In the genomic region with DNA sequence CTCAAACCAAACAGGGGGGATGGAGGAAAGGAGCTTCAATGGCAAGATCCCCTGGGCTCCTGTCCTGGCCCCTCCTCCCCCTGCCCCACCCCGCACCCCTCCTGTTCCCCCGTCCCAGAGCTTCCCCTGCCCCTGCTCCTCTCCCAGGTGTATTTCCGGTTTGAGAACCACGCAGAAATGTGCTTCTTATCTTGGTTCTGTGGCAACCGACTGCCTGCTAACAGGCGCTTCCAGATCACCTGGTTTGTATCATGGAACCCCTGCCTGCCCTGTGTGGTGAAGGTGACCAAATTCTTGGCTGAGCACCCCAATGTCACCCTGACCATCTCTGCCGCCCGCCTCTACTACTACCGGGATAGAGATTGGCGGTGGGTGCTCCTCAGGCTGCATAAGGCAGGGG, we compare ENCODE assay signal across 20 cellular contexts. TPM values are rescaled to one million over a fixed set of nuclear protein-coding genes. Genes with fewer than 3 reads are reported as not detected.
DNase-seq lines count a peak whose midpoint lies in the region; ATAC-seq and TF ChIP-seq lines count a peak whose summit lies in the region.
"Had no signal": no experiment of that assay in that cellular context is flagged by ENCODE, and none has a peak within 500 bp of the region (broad histone marks: within the 10 kb centered on the region; RNA-seq: fewer than 3 reads in every experiment).

No MANE protein-coding gene starts in this region.

- no peak for TF ChIP-seq CTCF in OCI-LY7 (conservative IDR thresholded peaks at IDR 0.05; ENCODE audit: low read length)

- POLR2A ChIA-PET in OCI-LY7 (lab: Charles Lee) = interaction anchor here (0.7 kb wide), 1 partner anchor 182 kb away, joined by 3 read pairs; no protein-coding TSS in a partner anchor
- POLR2A ChIA-PET in naive thymus-derived CD8-positive, alpha-beta T cell (lab: Charles Lee) = interaction anchor here (0.8 kb wide), 1 partner anchor 124 kb away, joined by 3 read pairs; no protein-coding TSS in a partner anchor

- peak overlapping the region; percentile 43 for H3K27ac ChIP-seq in OCI-LY7 (ENCODE audit: low read depth, low read length, poor library complexity, severe bottlenecking)
- H3K27ac ChIP-seq: BLaER1 treated with 17β-estradiol and CSF1 and Interleukin-3, amounts not matched to agents 10 nM and 100 nM; RWPE1; testis had no signal

- no TSS peak for BruUV-seq in OCI-LY7 (replicated peaks; lab: Mats Ljungman, UMichigan)

- peaks cover 23% of the 10 kb centered on the region for H3K36me3 ChIP-seq in OCI-LY7 (ENCODE audit: insufficient read depth, low read length)

- H3K36me3 Mint-ChIP-seq in activated CD8-positive, alpha-beta memory T cell treated with anti-CD3 and anti-CD28 coated beads, Interleukin-2, amount 10 ng/mL, durations not matched to agents 7 days and 5 days = peaks cover 34% of the 10 kb centered on the region
- peaks cover 59% of the 10 kb centered on the region for H3K36me3 Mint-ChIP-seq in activated T-helper 2 cell treated with anti-CD3 and anti-CD28 coated beads, Interferon-gamma antibody, Interleukin-2, Interleukin-4, amounts not matched to agents 10 μg/mL and 5 μg/mL and 100 μg/mL, durations not matched to agents 14 hours and 24 hours and 36 hours (ENCODE audit: low read depth)
- H3K36me3 Mint-ChIP-seq in naive thymus-derived CD8-positive, alpha-beta T cell = peaks cover 0 to 23% (median 5%) of the 10 kb centered on the region in 3 donors

- H3K79me2 ChIP-seq in OCI-LY7 (ENCODE audit: insufficient read depth, low read depth, low read length) = peaks cover 18% of the 10 kb centered on the region; the same call in 1 of the 2 replicates

- no peak overlapping the region for H3K4me3 Mint-ChIP-seq in activated CD8-positive, alpha-beta memory T cell treated with anti-CD3 and anti-CD28 coated beads, Interleukin-2, amount 10 ng/mL, durations not matched to agents 7 days and 5 days
- H3K4me3 Mint-ChIP-seq in activated T-helper 2 cell treated with anti-CD3 and anti-CD28 coated beads, Interferon-gamma antibody, Interleukin-2, Interleukin-4, amounts not matched to agents 10 μg/mL and 5 μg/mL and 100 μg/mL, durations not matched to agents 14 hours and 24 hours and 36 hours (ENCODE audit: low read depth) = peak overlapping the region; percentile 47
- peak overlapping the region; percentile 15 to 78 (median 61) for H3K4me3 Mint-ChIP-seq in naive thymus-derived CD8-positive, alpha-beta T cell
- H3K4me3 Mint-ChIP-seq: nephron had no signal

- H3K4me1 ChIP-seq in OCI-LY7 (ENCODE audit: insufficient read depth, low read length, poor library complexity, severe bottlenecking) = peaks cover 48% of the 10 kb centered on the region

- peak overlapping the region; percentile 69 for H3K27ac Mint-ChIP-seq in activated CD8-positive, alpha-beta memory T cell treated with anti-CD3 and anti-CD28 coated beads, Interleukin-2, amount 10 ng/mL, durations not matched to agents 7 days and 5 days
- H3K27ac Mint-ChIP-seq in activated T-helper 2 cell treated with anti-CD3 and anti-CD28 coated beads, Interferon-gamma antibody, Interleukin-2, Interleukin-4, amounts not matched to agents 10 μg/mL and 5 μg/mL and 100 μg/mL, durations not matched to agents 14 hours and 24 hours and 36 hours = peak overlapping the region; percentile 56
- peak overlapping the region; percentile 48 to 94 (median 85) for H3K27ac Mint-ChIP-seq in naive thymus-derived CD8-positive, alpha-beta T cell
- H3K27ac Mint-ChIP-seq: nephron had no signal

- H3K4me2 ChIP-seq in OCI-LY7 (ENCODE audit: low read length) = peak overlapping the region; percentile 66
- H3K4me2 ChIP-seq: BLaER1 treated with 17β-estradiol and CSF1 and Interleukin-3, amounts not matched to agents 10 nM and 100 nM had no signal

- H2AFZ ChIP-seq in OCI-LY7 (ENCODE audit: low read length) = no peak overlapping the region

- no peaks in the 10 kb centered on the region for H3K9me2 ChIP-seq in OCI-LY7 (ENCODE audit: insufficient read depth, low read length)

- H3K9me3 ChIP-seq in OCI-LY7 (ENCODE audit: low read length) = no peaks in the 10 kb centered on the region
- H3K9me3 ChIP-seq: BLaER1 treated with 17β-estradiol and CSF1 and Interleukin-3, amounts not matched to agents 10 nM and 100 nM; testis had no signal

- CTCF ChIA-PET in activated CD8-positive, alpha-beta memory T cell treated with anti-CD3 and anti-CD28 coated beads, Interleukin-2, amount 10 ng/mL, durations not matched to agents 7 days and 5 days (lab: Charles Lee) = no interaction called here
- CTCF ChIA-PET in OCI-LY7 (lab: Charles Lee; ENCODE audit: unreplicated experiment) = no interaction called here

- H3K9me3 Mint-ChIP-seq in activated CD8-positive, alpha-beta memory T cell treated with anti-CD3 and anti-CD28 coated beads, Interleukin-2, amount 10 ng/mL, durations not matched to agents 7 days and 5 days (ENCODE audit: low read depth) = no peaks in the 10 kb centered on the region
- H3K9me3 Mint-ChIP-seq in activated T-helper 2 cell treated with anti-CD3 and anti-CD28 coated beads, Interferon-gamma antibody, Interleukin-2, Interleukin-4, amounts not matched to agents 10 μg/mL and 5 μg/mL and 100 μg/mL, durations not matched to agents 14 hours and 24 hours and 36 hours = no peaks in the 10 kb centered on the region
- H3K9me3 Mint-ChIP-seq in naive thymus-derived CD8-positive, alpha-beta T cell = no peaks in the 10 kb centered on the region
- H3K9me3 Mint-ChIP-seq: nephron had no signal

- H3K4me1 Mint-ChIP-seq in activated CD8-positive, alpha-beta memory T cell treated with anti-CD3 and anti-CD28 coated beads, Interleukin-2, amount 10 ng/mL, durations not matched to agents 7 days and 5 days = peaks cover 48% of the 10 kb centered on the region
- peaks cover 44% of the 10 kb centered on the region for H3K4me1 Mint-ChIP-seq in activated T-helper 2 cell treated with anti-CD3 and anti-CD28 coated beads, Interferon-gamma antibody, Interleukin-2, Interleukin-4, amounts not matched to agents 10 μg/mL and 5 μg/mL and 100 μg/mL, durations not matched to agents 14 hours and 24 hours and 36 hours (ENCODE audit: low read depth)
- peaks cover 33 to 69% (median 53%) of the 10 kb centered on the region in 4 donors for H3K4me1 Mint-ChIP-seq in naive thymus-derived CD8-positive, alpha-beta T cell

- no peaks in the 10 kb centered on the region for H3K27me3 Mint-ChIP-seq in activated CD8-positive, alpha-beta memory T cell treated with anti-CD3 and anti-CD28 coated beads, Interleukin-2, amount 10 ng/mL, durations not matched to agents 7 days and 5 days
- no peaks in the 10 kb centered on the region for H3K27me3 Mint-ChIP-seq in activated T-helper 2 cell treated with anti-CD3 and anti-CD28 coated beads, Interferon-gamma antibody, Interleukin-2, Interleukin-4, amounts not matched to agents 10 μg/mL and 5 μg/mL and 100 μg/mL, durations not matched to agents 14 hours and 24 hours and 36 hours (ENCODE audit: low read depth)
- H3K27me3 Mint-ChIP-seq in naive thymus-derived CD8-positive, alpha-beta T cell = no peaks in the 10 kb centered on the region

- no peak for DNase-seq in activated CD8-positive, alpha-beta memory T cell treated with anti-CD3 and anti-CD28 coated beads, Interleukin-2, amount 10 ng/mL, durations not matched to agents 7 days and 5 days
- DNase-seq in activated CD8-positive, alpha-beta memory T cell treated with anti-CD3 and anti-CD28 coated beads for 24 hours = no peak
- peak; percentile 50 for DNase-seq in OCI-LY7 (ENCODE audit: low spot score)
- DNase-seq in activated T-helper 2 cell treated with anti-CD3 and anti-CD28 coated beads, Interferon-gamma antibody, Interleukin-2, Interleukin-4, amounts not matched to agents 10 μg/mL and 5 μg/mL and 100 μg/mL, durations not matched to agents 14 hours and 24 hours and 36 hours (ENCODE audit: low spot score) = no peak
- peak in 2 of 10 donors; percentile 16 to 25 for DNase-seq in naive thymus-derived CD8-positive, alpha-beta T cell
- no peak for DNase-seq in SW 1271 (lab: John Stamatoyannopoulos, UW)
- no peak for DNase-seq in SIG-M5 (lab: John Stamatoyannopoulos, UW)
- no peak for DNase-seq in NCI-H82 (lab: John Stamatoyannopoulos, UW)
- DNase-seq: DMS153, GDM1, NCI-H1105 treated with DMSO at 0.1 percent for 48 hours, NCI-H524, posterior cingulate gyrus, testis had no signal

- intact Hi-C loops in OCI-LY7 (cut with micrococcal nuclease; ENCODE audit: unreplicated experiment) = no loop called here
- intact Hi-C loops in activated T-helper 2 cell treated with anti-CD3 and anti-CD28 coated beads, Interferon-gamma antibody, Interleukin-2, Interleukin-4, amounts not matched to agents 10 μg/mL and 5 μg/mL and 100 μg/mL, durations not matched to agents 14 hours and 24 hours and 36 hours (cut with micrococcal nuclease) = no loop called here

- no peak overlapping the region for H3K4me3 ChIP-seq in OCI-LY7 (ENCODE audit: low read depth, low read length, poor library complexity, severe bottlenecking)
- H3K4me3 ChIP-seq: BLaER1 treated with 17β-estradiol and CSF1 and Interleukin-3, amounts not matched to agents 10 nM and 100 nM; testis had no signal

- no peak for ATAC-seq in activated CD8-positive, alpha-beta memory T cell treated with anti-CD3 and anti-CD28 coated beads, Interleukin-2, amount 10 ng/mL, durations not matched to agents 7 days and 5 days
- peak in 1 of 2 donors; percentile 13 for ATAC-seq in naive thymus-derived CD8-positive, alpha-beta T cell
- ATAC-seq: HCT116, sciatic nerve, SK-N-SH treated with all-trans-retinoic acid at 6 μM for 48 hours had no signal

- H4K20me1 ChIP-seq in OCI-LY7 (ENCODE audit: insufficient read depth, low read length) = no peaks in the 10 kb centered on the region
- H4K20me1 ChIP-seq: BLaER1 treated with 17β-estradiol and CSF1 and Interleukin-3, amounts not matched to agents 10 nM and 100 nM had no signal

RNA-seq across cellular contexts. Expression of gene APOBEC3D, which starts 4.0 kb away (rescaled TPM):
- 10 to 100 TPM; 49.8 to 69.4 TPM for total RNA-seq in activated CD8-positive, alpha-beta memory T cell treated with anti-CD3 and anti-CD28 coated beads, Interleukin-2, amount 10 ng/mL, durations not matched to agents 7 days and 5 days
- 11.6 and 13.1 TPM in 2 replicates for total RNA-seq in OCI-LY7 (2014; rRNA removed; shearing (Covaris generic))
- 22.9 and 26.3 TPM in 2 replicates for total RNA-seq in OCI-LY7 (2022)
- total RNA-seq in activated T-helper 2 cell treated with anti-CD3 and anti-CD28 coated beads, Interferon-gamma antibody, Interleukin-2, Interleukin-4, amounts not matched to agents 10 μg/mL and 5 μg/mL and 100 μg/mL, durations not matched to agents 14 hours and 24 hours and 36 hours = 29.7 and 31.2 TPM in 2 replicates
- 10 to 100 TPM in 1 of 2 experiments, 1 to 10 TPM in 1; 9.6 to 11.0 TPM for total RNA-seq in naive thymus-derived CD8-positive, alpha-beta T cell
- 1 to 10 TPM; 5.2 to 7.1 (median 6.0) TPM for polyA plus RNA-seq in naive thymus-derived CD8-positive, alpha-beta T cell

RNA-seq across cellular contexts. Expression of gene APOBEC3C, which starts 10.9 kb away (rescaled TPM):
- 100 to 1,000 TPM; 147 to 176 TPM for total RNA-seq in activated CD8-positive, alpha-beta memory T cell treated with anti-CD3 and anti-CD28 coated beads, Interleukin-2, amount 10 ng/mL, durations not matched to agents 7 days and 5 days
- total RNA-seq in OCI-LY7 (2014; rRNA removed; shearing (Covaris generic)) = 4.1 and 4.3 TPM in 2 replicates
- total RNA-seq in OCI-LY7 (2022) = 74.0 and 82.6 TPM in 2 replicates
- 91.7 and 93.1 TPM in 2 replicates for total RNA-seq in activated T-helper 2 cell treated with anti-CD3 and anti-CD28 coated beads, Interferon-gamma antibody, Interleukin-2, Interleukin-4, amounts not matched to agents 10 μg/mL and 5 μg/mL and 100 μg/mL, durations not matched to agents 14 hours and 24 hours and 36 hours
- total RNA-seq in naive thymus-derived CD8-positive, alpha-beta T cell = 10 to 100 TPM; 24.3 to 26.9 TPM
- 100 to 1,000 TPM in 1 of 3 donors, 10 to 100 TPM in 2; 64.7 to 119 (median 66.5) TPM for polyA plus RNA-seq in naive thymus-derived CD8-positive, alpha-beta T cell

RNA-seq across cellular contexts. Expression of gene APOBEC3F, which starts 15.7 kb away (rescaled TPM):
- 10 to 100 TPM; 39.8 to 58.0 TPM for total RNA-seq in activated CD8-positive, alpha-beta memory T cell treated with anti-CD3 and anti-CD28 coated beads, Interleukin-2, amount 10 ng/mL, durations not matched to agents 7 days and 5 days
- 3.7 and 3.9 TPM in 2 replicates for total RNA-seq in OCI-LY7 (2014; rRNA removed; shearing (Covaris generic))
- 19.2 and 20.7 TPM in 2 replicates for total RNA-seq in OCI-LY7 (2022)
- total RNA-seq in activated T-helper 2 cell treated with anti-CD3 and anti-CD28 coated beads, Interferon-gamma antibody, Interleukin-2, Interleukin-4, amounts not matched to agents 10 μg/mL and 5 μg/mL and 100 μg/mL, durations not matched to agents 14 hours and 24 hours and 36 hours = 23.8 and 24.1 TPM in 2 replicates
- 10 to 100 TPM; 22.2 to 24.3 TPM for total RNA-seq in naive thymus-derived CD8-positive, alpha-beta T cell
- 10 to 100 TPM in 1 of 3 donors, 1 to 10 TPM in 2; 7.0 to 10.1 (median 8.4) TPM for polyA plus RNA-seq in naive thymus-derived CD8-positive, alpha-beta T cell

RNA-seq across cellular contexts. Expression of gene APOBEC3B, which starts 42.8 kb away (rescaled TPM):
- 10 to 100 TPM; 32.8 to 82.6 TPM for total RNA-seq in activated CD8-positive, alpha-beta memory T cell treated with anti-CD3 and anti-CD28 coated beads, Interleukin-2, amount 10 ng/mL, durations not matched to agents 7 days and 5 days
- total RNA-seq in OCI-LY7 (2014; rRNA removed; shearing (Covaris generic)) = 0.49 and 1.7 TPM in 2 replicates
- 31.1 and 31.9 TPM in 2 replicates for total RNA-seq in OCI-LY7 (2022)
- total RNA-seq in activated T-helper 2 cell treated with anti-CD3 and anti-CD28 coated beads, Interferon-gamma antibody, Interleukin-2, Interleukin-4, amounts not matched to agents 10 μg/mL and 5 μg/mL and 100 μg/mL, durations not matched to agents 14 hours and 24 hours and 36 hours = 17.0 and 17.2 TPM in 2 replicates
- total RNA-seq in naive thymus-derived CD8-positive, alpha-beta T cell = under 1 TPM in 1 of 2 experiments, not detected in 1; 0.47 TPM
- under 1 TPM in 1 of 3 donors, not detected in 2; 0.14 TPM for polyA plus RNA-seq in naive thymus-derived CD8-positive, alpha-beta T cell

RNA-seq across cellular contexts. Expression of gene APOBEC3G, which starts 52.2 kb away (rescaled TPM):
- 100 to 1,000 TPM; 146 to 196 TPM for total RNA-seq in activated CD8-positive, alpha-beta memory T cell treated with anti-CD3 and anti-CD28 coated beads, Interleukin-2, amount 10 ng/mL, durations not matched to agents 7 days and 5 days
- 49.8 and 60.2 TPM in 2 replicates for total RNA-seq in OCI-LY7 (2014; rRNA removed; shearing (Covaris generic))
- total RNA-seq in OCI-LY7 (2022) = 34.4 and 36.7 TPM in 2 replicates
- 61.4 and 63.7 TPM in 2 replicates for total RNA-seq in activated T-helper 2 cell treated with anti-CD3 and anti-CD28 coated beads, Interferon-gamma antibody, Interleukin-2, Interleukin-4, amounts not matched to agents 10 μg/mL and 5 μg/mL and 100 μg/mL, durations not matched to agents 14 hours and 24 hours and 36 hours
- 10 to 100 TPM; 24.3 to 27.4 TPM for total RNA-seq in naive thymus-derived CD8-positive, alpha-beta T cell
- polyA plus RNA-seq in naive thymus-derived CD8-positive, alpha-beta T cell = 100 to 1,000 TPM in 1 of 3 donors, 10 to 100 TPM in 2; 30.6 to 113 (median 38.7) TPM
